ENCODE assay signal across 1 cellular context in the genomic region with DNA sequence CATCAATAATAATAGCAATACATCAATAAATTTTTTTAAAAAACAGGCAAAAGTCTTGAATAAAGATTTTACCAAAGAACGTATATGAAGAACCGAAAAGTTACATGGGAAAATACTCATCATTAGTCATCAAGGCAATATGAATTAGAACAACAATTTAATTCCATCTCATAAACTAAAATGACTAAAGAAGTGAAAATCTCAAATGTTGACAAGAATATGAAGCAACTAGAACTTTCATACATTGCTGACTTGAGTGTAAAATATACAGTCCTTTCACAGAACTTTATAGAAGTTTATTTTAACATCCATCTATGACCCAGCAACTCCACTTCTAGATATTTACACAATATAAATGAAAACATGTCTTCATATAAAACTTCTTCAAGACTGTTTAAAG.
TF ChIP-seq lines count a peak whose summit lies in the region.

No MANE protein-coding gene starts in this region.

TF ChIP-seq in HCT116, 20 proteins besides CTCF, POLR2A, EP300 and RAD21:
- TF ChIP-seq SP1 (IDR thresholded peaks at IDR 0.05; ENCODE audit: low read depth): no peak
